ENCODE assay signal across 8 cellular contexts in genomic region chr4:148834804-148835598, GRCh38.
DNase-seq lines count a peak whose midpoint lies in the region; ATAC-seq and TF ChIP-seq lines count a peak whose summit lies in the region.
"Had no signal": no experiment of that assay in that cellular context is flagged by ENCODE, and none has a peak within 500 bp of the region (broad histone marks: within the 10 kb centered on the region; RNA-seq: fewer than 3 reads in every experiment).

No MANE protein-coding gene starts in this region.

- H2AFZ ChIP-seq in fibroblast of lung (ENCODE audit: low read length): peak overlapping the region; percentile 82

- no peaks in the 10 kb centered on the region for H3K79me2 ChIP-seq in fibroblast of lung (ENCODE audit: control insufficient read depth, insufficient read depth, low read length)

- H3K27ac ChIP-seq in fibroblast of lung (ENCODE audit: insufficient read depth, low read length): peak overlapping the region; percentile 26

- H3K9me3 ChIP-seq in fibroblast of lung (ENCODE audit: control insufficient read depth, insufficient read depth, low read depth, low read length): no peaks in the 10 kb centered on the region

- DNase-seq in LHCN-M2 (ENCODE audit: low read depth): peak; percentile 19
- peak; percentile 11 to 51 for DNase-seq in fibroblast of lung (ENCODE audit: low read depth in 2 of 2)
- peak; percentile 70 for DNase-seq in skeletal muscle cell (ENCODE audit: low read depth)
- DNase-seq in omental fat pad (ENCODE audit: low spot score): no peak
- DNase-seq in NCI-H187 (lab: John Stamatoyannopoulos, UW): no peak

- peak; percentile 58 for ATAC-seq in GM19455 (IDR thresholded peaks at IDR 0.05; ENCODE audit: unreplicated experiment)
- no peak for ATAC-seq in omental fat pad (ENCODE audit: low FRiP score)
- no peak for ATAC-seq in HG03095 (IDR thresholded peaks at IDR 0.05; ENCODE audit: unreplicated experiment)
- ATAC-seq: HCT116 had no signal

- no peaks in the 10 kb centered on the region for H3K36me3 ChIP-seq in fibroblast of lung (ENCODE audit: control insufficient read depth, insufficient read depth, low read length)

- no peaks in the 10 kb centered on the region for H4K20me1 ChIP-seq in fibroblast of lung (ENCODE audit: control insufficient read depth, extremely low read depth, insufficient read depth, low read length)

- no peaks in the 10 kb centered on the region for H3K4me1 ChIP-seq in fibroblast of lung (ENCODE audit: control insufficient read depth, extremely low read depth, insufficient read depth, low read length)

- no peak for TF ChIP-seq CTCF in fibroblast of lung (conservative IDR thresholded peaks at IDR 0.05 in 1 of 2, IDR thresholded peaks at IDR 0.05 in 1 of 2; ENCODE audit: low read depth in 1 of 2, low read length in 2 of 2)
- TF ChIP-seq CTCF in omental fat pad (IDR thresholded peaks at IDR 0.05): no peak

- no peaks in the 10 kb centered on the region for H3K27me3 ChIP-seq in fibroblast of lung (ENCODE audit: control insufficient read depth, insufficient read depth, low read length)

- H3K4me2 ChIP-seq in fibroblast of lung (ENCODE audit: extremely low read depth, insufficient read depth, low read length): no peak overlapping the region

- no peak overlapping the region for H3K9ac ChIP-seq in fibroblast of lung (ENCODE audit: insufficient read depth, low read length)

- H3K4me3 ChIP-seq in fibroblast of lung (replicated peaks in 1 of 4; ENCODE audit: control extremely low read depth in 1 of 4, insufficient read depth in 1 of 4, low read depth in 3 of 4, low read length in 4 of 4) (no peak overlapping the region), skeletal muscle cell (ENCODE audit: low read depth, low read length) (no peak overlapping the region)

Comparison
In these comparisons a context has a peak if more than half of its experiments do, and no peak if none do; other contexts are left out.
1. DNase-seq: peak in LHCN-M2 (single experiment), fibroblast of lung (2 of 2) and skeletal muscle cell (single experiment); none in omental fat pad (single experiment) and NCI-H187 (0 of 2).